Comparison of ENCODE assay signal across 8 cellular contexts in genomic region chrX:149938427-149939270, GRCh38. TPM values are rescaled to one million over a fixed set of nuclear protein-coding genes. Genes with fewer than 3 reads are reported as not detected.
DNase-seq lines count a peak whose midpoint lies in the region; ATAC-seq and TF ChIP-seq lines count a peak whose summit lies in the region.

TSS of gene EOLA2 (minus strand) at chrX:149938491. CDS start at chrX:149933874, 4,617 bp downstream.

- intact Hi-C loops in aorta (cut with DNase I), result no loop called here

- H3K4me1 ChIP-seq in rectal smooth muscle tissue (ENCODE audit: control insufficient read depth, insufficient read depth, low read length) (peaks cover 3% of the 10 kb centered on the region), aorta (ENCODE audit: control insufficient read depth in 1 of 2, insufficient read depth in 2 of 2, low read length in 2 of 2) (no peaks in the 10 kb centered on the region)

- DNase-seq in NCI-H2081 (lab: John Stamatoyannopoulos, UW), result peak; percentile 83 to 91
- DNase-seq in T1000 (lab: John Stamatoyannopoulos, UW), result peak; percentile 80
- peak; percentile 98 for DNase-seq in astrocyte of the hippocampus (ENCODE audit: low read depth, low spot score)
- peak; percentile 75 for DNase-seq in hepatic stellate cell (ENCODE audit: low spot score)
- peak; percentile 96 to 97 for DNase-seq in aorta

- H3K27ac ChIP-seq in rectal smooth muscle tissue (ENCODE audit: low read depth, low read length), result peak within 1 kb of the TSS; percentile 88
- peak within 1 kb of the TSS in 1 of 2 donors; percentile 69 for H3K27ac ChIP-seq in aorta (ENCODE audit: low read depth in 1 of 2, low read length in 2 of 2)

- ATAC-seq in GM18505 (IDR thresholded peaks at IDR 0.05; ENCODE audit: unreplicated experiment) (peak; percentile 58), HG03039 (IDR thresholded peaks at IDR 0.05; ENCODE audit: unreplicated experiment) (peak; percentile 67), aorta (ENCODE audit: low FRiP score) (peak; percentile 77)

- H3K9ac ChIP-seq in rectal smooth muscle tissue (ENCODE audit: low read length), result peak within 1 kb of the TSS; percentile 58

- peak; percentile 74 for TF ChIP-seq POLR2A in GM18505 (IDR thresholded peaks at IDR 0.05; ENCODE audit: borderline replicate concordance, extremely low read depth, insufficient read depth, insufficient read length)

- H3K4me3 ChIP-seq in rectal smooth muscle tissue (ENCODE audit: low read length) (peak within 1 kb of the TSS; percentile 53), aorta (ENCODE audit: low read length in 2 of 2) (peak within 1 kb of the TSS; percentile 41 to 55)

- 2 to 35% methylated on average over 47 to 61 of the region's 61 CpGs for WGBS in aorta, 2 donors

- H3K27me3 ChIP-seq in rectal smooth muscle tissue (ENCODE audit: control insufficient read depth, insufficient read depth, low read length) (no peaks in the 10 kb centered on the region), aorta (ENCODE audit: control insufficient read depth in 1 of 2, insufficient read depth in 2 of 2, low read length in 1 of 2) (no peaks in the 10 kb centered on the region)

- no peaks in the 10 kb centered on the region for H3K9me3 ChIP-seq in aorta (ENCODE audit: control insufficient read depth, low read length)

- H3K36me3 ChIP-seq in rectal smooth muscle tissue (ENCODE audit: control insufficient read depth, insufficient read depth, low read length), result peaks cover 3% of the 10 kb centered on the region
- H3K36me3 ChIP-seq in aorta (ENCODE audit: control insufficient read depth in 1 of 2, insufficient read depth in 2 of 2, low read length in 1 of 2), result peaks cover 0 to 2% of the 10 kb centered on the region in 2 donors

RNA-seq across cellular contexts. Expression of gene EOLA2, which starts in this region (rescaled TPM):
- 10 to 100 TPM; 30.1 to 32.3 TPM for total RNA-seq in aorta
- polyA plus RNA-seq in aorta, result 10 to 100 TPM; 14.0 to 51.8 TPM
